ENCODE assay signal across 8 cellular contexts in the genomic region with DNA sequence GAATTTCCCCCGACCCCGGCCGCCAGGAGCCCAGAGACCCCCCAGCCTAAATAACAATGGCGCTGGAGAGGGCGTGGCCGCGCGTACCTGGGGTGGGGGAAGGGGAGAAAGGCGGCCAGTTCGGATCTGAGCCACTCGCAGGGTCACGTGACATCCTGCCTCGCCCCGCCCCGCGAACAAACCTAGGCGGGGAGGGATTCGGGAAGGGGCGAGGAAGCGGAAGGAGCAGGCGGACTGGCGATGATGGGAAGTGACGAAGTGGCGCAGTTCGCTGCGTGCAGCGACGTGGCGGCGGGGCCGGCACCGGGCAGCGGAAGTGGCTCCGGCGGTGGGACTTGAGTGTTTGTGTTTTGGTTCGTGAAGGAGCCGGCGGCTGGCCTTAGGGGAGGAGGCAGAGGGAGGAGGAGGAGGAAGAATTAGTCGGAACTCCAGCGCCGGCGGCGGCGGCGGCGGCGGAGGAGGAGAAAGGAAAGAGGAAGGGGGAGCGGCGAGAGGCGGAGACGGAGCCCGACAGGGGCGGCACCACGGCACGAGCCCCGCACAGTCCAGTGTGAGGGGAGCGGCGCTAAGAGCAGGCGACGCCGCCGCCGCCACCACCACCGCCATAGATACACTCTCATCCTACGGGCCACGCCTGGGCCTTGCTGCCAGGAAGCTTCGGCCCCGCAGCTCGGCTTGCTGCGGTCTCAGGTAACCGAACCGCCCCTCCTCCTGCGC. TPM values are rescaled to one million over a fixed set of nuclear protein-coding genes. Genes with fewer than 3 reads are reported as not detected.
DNase-seq lines count a peak whose midpoint lies in the region; ATAC-seq and TF ChIP-seq lines count a peak whose summit lies in the region.

A gene with protein sequence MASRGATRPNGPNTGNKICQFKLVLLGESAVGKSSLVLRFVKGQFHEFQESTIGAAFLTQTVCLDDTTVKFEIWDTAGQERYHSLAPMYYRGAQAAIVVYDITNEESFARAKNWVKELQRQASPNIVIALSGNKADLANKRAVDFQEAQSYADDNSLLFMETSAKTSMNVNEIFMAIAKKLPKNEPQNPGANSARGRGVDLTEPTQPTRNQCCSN (plus strand): TSS at position 266 of the 717 bp plus-strand sequence. CDS start 3,802 bp downstream, outside the sequence.

- no peaks in the 10 kb centered on the region for H3K27me3 Mint-ChIP-seq in CD8-positive, alpha-beta T cell (ENCODE audit: low read depth)

- H3K36me3 Mint-ChIP-seq in CD8-positive, alpha-beta T cell: peaks cover 32% of the 10 kb centered on the region

- no peaks in the 10 kb centered on the region for H3K9me3 ChIP-seq in CD8-positive, alpha-beta T cell (ENCODE audit: low read length)
- H3K9me3 ChIP-seq in ectodermal cell (ENCODE audit: control insufficient read depth, low read length) (no peaks in the 10 kb centered on the region), lower lobe of right lung (no peaks in the 10 kb centered on the region)

- H3K27ac ChIP-seq in CD8-positive, alpha-beta T cell (ENCODE audit: low read depth, low read length): peak within 1 kb of the TSS; percentile 75
- peak within 1 kb of the TSS; percentile 96 for H3K27ac ChIP-seq in ectodermal cell (ENCODE audit: insufficient read depth, low read depth, low read length, poor library complexity, severe bottlenecking)
- peak within 1 kb of the TSS; percentile 98 for H3K27ac ChIP-seq in lower lobe of right lung

- peak within 1 kb of the TSS; percentile 100 for H3K4me3 Mint-ChIP-seq in CD8-positive, alpha-beta T cell

- 0% methylated on average over 70 to 73 of the region's 73 CpGs for WGBS in ectodermal cell, 2 experiments

- H3K4me1 ChIP-seq in CD8-positive, alpha-beta T cell (ENCODE audit: insufficient read depth, low read length): peaks cover 33% of the 10 kb centered on the region
- peaks cover 12% of the 10 kb centered on the region for H3K4me1 ChIP-seq in ectodermal cell (ENCODE audit: control insufficient read depth, insufficient read depth, low read length)
- peaks cover 47% of the 10 kb centered on the region for H3K4me1 ChIP-seq in lower lobe of right lung

- H3K9me3 Mint-ChIP-seq in CD8-positive, alpha-beta T cell: no peaks in the 10 kb centered on the region

- no peaks in the 10 kb centered on the region for H3K36me3 ChIP-seq in CD8-positive, alpha-beta T cell (ENCODE audit: insufficient read depth, low read length)
- H3K36me3 ChIP-seq in ectodermal cell (ENCODE audit: control insufficient read depth, insufficient read depth, low read length) (peaks cover 5% of the 10 kb centered on the region), lower lobe of right lung (peaks cover 12% of the 10 kb centered on the region)

- POLR2A ChIA-PET in CD8-positive, alpha-beta T cell (lab: Charles Lee): interaction anchor here (1.6 to 1.8 kb wide), 2 partner anchors 91 to 94 kb away, joined by 5 to 14 read pairs; a partner anchor contains a TSS

- no peak for TF ChIP-seq CTCF in CD8-positive, alpha-beta T cell (IDR thresholded peaks at IDR 0.05)
- no peak for TF ChIP-seq CTCF in lower lobe of right lung (IDR thresholded peaks at IDR 0.05)

- H3K4me1 Mint-ChIP-seq in CD8-positive, alpha-beta T cell (ENCODE audit: low read depth): peaks cover 53% of the 10 kb centered on the region

- CTCF ChIA-PET in CD8-positive, alpha-beta T cell (lab: Charles Lee): interaction anchor here (1.1 to 1.4 kb wide), 2 partner anchors 11 to 81 kb away, joined by 4 read pairs; no protein-coding TSS in a partner anchor

- peak within 1 kb of the TSS; percentile 100 for H3K27ac Mint-ChIP-seq in CD8-positive, alpha-beta T cell

- peak; percentile 74 for ATAC-seq in CD8-positive, alpha-beta T cell
- ATAC-seq in GM19467 (IDR thresholded peaks at IDR 0.05; ENCODE audit: unreplicated experiment): peak; percentile 98
- peak; percentile 97 to 98 for ATAC-seq in lower lobe of right lung

- intact Hi-C loops in CD8-positive, alpha-beta T cell (cut with DNase I, micrococcal nuclease): loop anchor here (1.0 to 5.0 kb wide), 3 partner anchors 92 to 800 kb away; a partner anchor contains a TSS
- intact Hi-C loops in lower lobe of right lung (cut with DNase I): no loop called here

- DNase-seq in CD8-positive, alpha-beta T cell: peak; percentile 91 to 97 (median 95)
- DNase-seq in HS-27A (ENCODE audit: low read depth) (peak; percentile 96), NK-92 (lab: John Stamatoyannopoulos, UW; ENCODE audit: unreplicated experiment) (peak; percentile 81), lower lobe of right lung (peak; percentile 99)
- peak; percentile 89 to 92 for DNase-seq in activated CD8-positive, alpha-beta memory T cell treated with anti-CD3 and anti-CD28 coated beads for 1 hour (ENCODE audit: extremely low read depth in 1 of 2, low read depth in 1 of 2)
- DNase-seq in stimulated activated CD4-positive, alpha-beta T cell treated with anti-CD3 and anti-CD28 coated beads, TNF-alpha, amount 100 ng/mL, for 24 hours (ENCODE audit: low read depth in 3 of 3): peak; percentile 94 to 97 (median 96)

- no peaks in the 10 kb centered on the region for H3K27me3 ChIP-seq in CD8-positive, alpha-beta T cell (ENCODE audit: insufficient read depth, low read length)
- H3K27me3 ChIP-seq in ectodermal cell (ENCODE audit: control insufficient read depth, insufficient read depth, low read length, poor library complexity, severe bottlenecking) (no peaks in the 10 kb centered on the region), lower lobe of right lung (ENCODE audit: low read depth) (no peaks in the 10 kb centered on the region)

- H3K4me3 ChIP-seq in CD8-positive, alpha-beta T cell (ENCODE audit: low read depth, low read length): peak within 1 kb of the TSS; percentile 95
- H3K4me3 ChIP-seq in ectodermal cell (ENCODE audit: insufficient read depth, low read depth, low read length) (peak within 1 kb of the TSS; percentile 100), lower lobe of right lung (peak within 1 kb of the TSS; percentile 95)

RNA-seq across cellular contexts. Expression of the gene that starts here (rescaled TPM):
- total RNA-seq in CD8-positive, alpha-beta T cell: 100 to 1,000 TPM; 120 to 121 TPM
- polyA plus RNA-seq in ectodermal cell (2013, experiment 1 of 4): 64.6 TPM
- polyA plus RNA-seq in ectodermal cell (2013, experiment 2 of 4): 74.7 TPM
- 66.6 TPM for polyA plus RNA-seq in ectodermal cell (2013, experiment 3 of 4)
- 68.6 TPM for polyA plus RNA-seq in ectodermal cell (2013, experiment 4 of 4)
- 68.9 TPM for total RNA-seq in lower lobe of right lung

Comparison
In these comparisons a context has a peak if more than half of its experiments do, and no peak if none do; other contexts are left out.
1. Peak in every context shown above with its lines: DNase-seq, ATAC-seq, H3K4me3 ChIP-seq and H3K27ac ChIP-seq.